In the genomic region with DNA sequence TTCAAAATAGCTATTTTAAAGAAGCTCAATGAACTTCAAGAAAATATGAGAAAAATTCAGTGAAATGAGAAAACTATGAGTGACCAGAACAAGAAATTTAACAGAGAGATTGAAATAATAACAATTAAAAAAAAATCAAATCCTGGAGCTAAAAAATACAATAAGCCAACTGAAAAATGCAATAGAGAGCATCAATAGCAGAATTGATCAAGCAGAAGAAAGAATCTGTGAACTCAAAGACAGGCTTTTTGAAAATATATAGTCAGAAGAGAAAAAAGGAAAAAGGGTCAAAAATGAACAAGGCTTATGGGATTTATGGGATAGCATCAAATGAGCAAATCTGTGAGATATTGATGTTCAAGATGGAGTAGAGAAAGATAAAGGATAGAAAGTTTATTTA, we compare ENCODE assay signal across 11 cellular contexts.
"Had no signal": no experiment of that assay in that cellular context is flagged by ENCODE, and none has a peak within 500 bp of the region (broad histone marks: within the 10 kb centered on the region; RNA-seq: fewer than 3 reads in every experiment).

No MANE protein-coding gene starts in this region.

- H3K4me3 Mint-ChIP-seq: GM23338, H9, HFFc6 had no signal

- H3K4me1 Mint-ChIP-seq: GM23338, H9 had no signal

- H3K9me3 ChIP-seq: HAP-1 had no signal

- H3K9ac ChIP-seq: GM23248 had no signal

- H3K36me3 ChIP-seq: HAP-1 had no signal

- H3K4me1 ChIP-seq: HAP-1 had no signal

- H3K27ac ChIP-seq: GM23248 had no signal

- H3K4me2 ChIP-seq: GM23338 had no signal

- H2AFZ ChIP-seq: GM23248, GM23338 had no signal

- H3K27ac Mint-ChIP-seq: GM23338, H9, HFFc6 had no signal

- H3K4me3 ChIP-seq: GM23248, GM23338, HAP-1 had no signal

- DNase-seq: GM23248, GOT3, H7, H9, HCEC 1CT, HFFc6 had no signal

- ATAC-seq: GM23338, HCT116 had no signal

- FAIRE-seq: H1, H54 had no signal
